In genomic region chr19:39078436-39079200, GRCh38 we compare ENCODE assay signal across 13 cellular contexts. TPM values are rescaled to one million over a fixed set of nuclear protein-coding genes. Genes with fewer than 3 reads are reported as not detected.
DNase-seq lines count a peak whose midpoint lies in the region; ATAC-seq and TF ChIP-seq lines count a peak whose summit lies in the region.
"Had no signal": no experiment of that assay in that cellular context is flagged by ENCODE, and none has a peak within 500 bp of the region (broad histone marks: within the 10 kb centered on the region; RNA-seq: fewer than 3 reads in every experiment).

No MANE protein-coding gene starts in this region.

- H4K8ac ChIP-seq in mesenchymal stem cell (ENCODE audit: low read length): peak overlapping the region; percentile 14

- no peak overlapping the region for H2AK5ac ChIP-seq in mesenchymal stem cell (ENCODE audit: low read length, severe bottlenecking)

- H2BK15ac ChIP-seq in mesenchymal stem cell (ENCODE audit: low read depth, poor library complexity, severe bottlenecking): no peak overlapping the region

- H3K4me1 Mint-ChIP-seq in GM23338: peaks cover 12% of the 10 kb centered on the region; the same call in 2 of the 3 replicates

- H4K20me1 ChIP-seq in GM23338 (replicated peaks; ENCODE audit: insufficient read depth): no peaks in the 10 kb centered on the region

- H3K14ac ChIP-seq in mesenchymal stem cell (ENCODE audit: low read length in 2 of 2): no peak overlapping the region

- H3K79me1 ChIP-seq in mesenchymal stem cell (replicated peaks; ENCODE audit: low read length, poor library complexity, severe bottlenecking): no peaks in the 10 kb centered on the region

- H3K9me3 ChIP-seq in mesenchymal stem cell (ENCODE audit: control insufficient read depth, low read length): no peaks in the 10 kb centered on the region
- no peaks in the 10 kb centered on the region for H3K9me3 ChIP-seq in aorta (ENCODE audit: control insufficient read depth, low read length)

- 47% methylated on average over 5 of the region's 7 CpGs for whole genome bisulfite sequencing in mesenchymal stem cell
- WGBS in aorta, 2 donors: 32 to 35% methylated on average over 7 of the region's 7 CpGs

- no peak overlapping the region for H2BK5ac ChIP-seq in mesenchymal stem cell (ENCODE audit: low read depth, low read length, poor library complexity, severe bottlenecking)

- no peak overlapping the region for H3K4me2 ChIP-seq in mesenchymal stem cell (ENCODE audit: low read length, poor library complexity, severe bottlenecking)
- no peak overlapping the region for H3K4me2 ChIP-seq in GM23338

- peak overlapping the region; percentile 78 for H3K9ac ChIP-seq in mesenchymal stem cell (ENCODE audit: low read length)

- no peak overlapping the region for H4K91ac ChIP-seq in mesenchymal stem cell (ENCODE audit: low read length)

- peaks cover 19% of the 10 kb centered on the region for H3K27me3 Mint-ChIP-seq in GM23338 (ENCODE audit: insufficient read depth, low read depth, poor library complexity)

- H3K4ac ChIP-seq in mesenchymal stem cell (ENCODE audit: low read depth in 1 of 2, low read length in 2 of 2): no peak overlapping the region

- peak; percentile 82 for DNase-seq in AG09319 (ENCODE audit: extremely low read depth, low read depth)
- peak; percentile 88 for DNase-seq in NCI-H460 (ENCODE audit: extremely low read depth, low read depth)
- peak; percentile 85 for DNase-seq in dermis blood vessel endothelial cell
- peak; percentile 85 for DNase-seq in mesenchymal stem cell
- no peak for DNase-seq in NOMO-1 (lab: John Stamatoyannopoulos, UW; ENCODE audit: unreplicated experiment in 2 of 2)
- DNase-seq in GM23338 (ENCODE audit: low spot score): no peak
- no peak for DNase-seq in aorta
- DNase-seq: activated gamma-delta T cell treated with Interleukin-2 at 50 U/mL for 16 hours; CD4-positive, alpha-beta T cell; KBM-7; NCI-H446 had no signal

- intact Hi-C loops in aorta (cut with DNase I): no loop called here

- no peak overlapping the region for H3K4me3 Mint-ChIP-seq in GM23338
- H3K4me3 Mint-ChIP-seq: CD4-positive, alpha-beta T cell; natural killer cell treated with Interleukin-12 subunit alpha and Interleukin-12 subunit beta and Interleukin-15 and Interleukin-18, amount 100 ng/mL, for 72 hours had no signal

- no peak overlapping the region for H2AFZ ChIP-seq in mesenchymal stem cell (ENCODE audit: low read depth, low read length)
- no peak overlapping the region for H2AFZ ChIP-seq in GM23338

- H3K36me3 ChIP-seq in mesenchymal stem cell (ENCODE audit: control insufficient read depth in 1 of 2, insufficient read depth in 2 of 2, low read depth in 1 of 2, low read length in 2 of 2): peaks cover 0 to 10% of the 10 kb centered on the region in 2 experiments
- no peaks in the 10 kb centered on the region for H3K36me3 ChIP-seq in GM23338 (ENCODE audit: insufficient read depth)
- no peaks in the 10 kb centered on the region for H3K36me3 ChIP-seq in aorta (ENCODE audit: control insufficient read depth in 1 of 2, insufficient read depth in 2 of 2, low read length in 1 of 2)

- no peak overlapping the region for H3K18ac ChIP-seq in mesenchymal stem cell (ENCODE audit: low read depth in 1 of 2, low read length in 2 of 2)

- H3K9me3 Mint-ChIP-seq in GM23338: no peaks in the 10 kb centered on the region
- H3K9me3 Mint-ChIP-seq: CD4-positive, alpha-beta T cell; natural killer cell treated with Interleukin-12 subunit alpha and Interleukin-12 subunit beta and Interleukin-15 and Interleukin-18, amount 100 ng/mL, for 72 hours had no signal

- no peaks in the 10 kb centered on the region for H3F3A ChIP-seq in GM23338 (replicated peaks; ENCODE audit: low read depth)

- no peak for TF ChIP-seq CTCF in AG09319 (IDR thresholded peaks at IDR 0.05; ENCODE audit: low read depth, low read length)
- no peak for TF ChIP-seq CTCF in GM23338 (conservative IDR thresholded peaks at IDR 0.05; ENCODE audit: low read depth in 2 of 2)

- H3K27me3 ChIP-seq in mesenchymal stem cell (ENCODE audit: control insufficient read depth in 1 of 2, insufficient read depth in 1 of 2, low read length in 2 of 2) (peaks cover 0 to 15% of the 10 kb centered on the region in 2 experiments), GM23338 (ENCODE audit: insufficient read depth) (peaks cover 16% of the 10 kb centered on the region), aorta (ENCODE audit: control insufficient read depth in 1 of 2, insufficient read depth in 2 of 2, low read length in 1 of 2) (no peaks in the 10 kb centered on the region)

- ATAC-seq in GM18868 (IDR thresholded peaks at IDR 0.05; ENCODE audit: unreplicated experiment) (no peak), GM23338 (no peak), aorta (ENCODE audit: low FRiP score) (no peak)
- ATAC-seq: natural killer cell treated with Interleukin-12 subunit alpha and Interleukin-12 subunit beta and Interleukin-15 and Interleukin-18, amount 100 ng/mL, for 72 hours had no signal

- H2BK120ac ChIP-seq in mesenchymal stem cell (ENCODE audit: low read depth, low read length): no peak overlapping the region

- H3K4me3 ChIP-seq in mesenchymal stem cell (ENCODE audit: insufficient read depth in 1 of 2, low read depth in 1 of 2, low read length in 2 of 2) (peak overlapping the region in 1 of 2 experiments; percentile 19), GM23338 (no peak overlapping the region), aorta (ENCODE audit: low read length in 2 of 2) (no peak overlapping the region)

- no peaks in the 10 kb centered on the region for H3K36me3 Mint-ChIP-seq in GM23338 (ENCODE audit: low read depth)
- H3K36me3 Mint-ChIP-seq: natural killer cell treated with Interleukin-12 subunit alpha and Interleukin-12 subunit beta and Interleukin-15 and Interleukin-18, amount 100 ng/mL, for 72 hours had no signal

- H3K79me2 ChIP-seq in GM23338 (replicated peaks; ENCODE audit: insufficient read depth): no peaks in the 10 kb centered on the region

- H3K4me1 ChIP-seq in mesenchymal stem cell (ENCODE audit: control insufficient read depth, insufficient read depth, low read depth, low read length): peaks cover 2% of the 10 kb centered on the region
- H3K4me1 ChIP-seq in GM23338 (ENCODE audit: insufficient read depth): peaks cover 7% of the 10 kb centered on the region; the same call in 1 of the 2 replicates
- no peaks in the 10 kb centered on the region for H3K4me1 ChIP-seq in aorta (ENCODE audit: control insufficient read depth in 1 of 2, insufficient read depth in 2 of 2, low read length in 2 of 2)

- peak overlapping the region; percentile 53 for H3K27ac ChIP-seq in mesenchymal stem cell (ENCODE audit: low read length, poor library complexity, severe bottlenecking)
- no peak overlapping the region for H3K27ac ChIP-seq in GM23338 (ENCODE audit: low read depth)
- H3K27ac ChIP-seq in aorta (ENCODE audit: low read depth in 1 of 2, low read length in 2 of 2): no peak overlapping the region

- H3K27ac Mint-ChIP-seq in GM23338: no peak overlapping the region
- H3K27ac Mint-ChIP-seq: CD4-positive, alpha-beta T cell; natural killer cell treated with Interleukin-12 subunit alpha and Interleukin-12 subunit beta and Interleukin-15 and Interleukin-18, amount 100 ng/mL, for 72 hours had no signal

- no peaks in the 10 kb centered on the region for H3K9me2 ChIP-seq in GM23338 (ENCODE audit: insufficient read depth)

- H3K23ac ChIP-seq in mesenchymal stem cell (ENCODE audit: low read length in 2 of 2): no peak overlapping the region

- H2BK12ac ChIP-seq in mesenchymal stem cell (ENCODE audit: low read length in 2 of 2): no peak overlapping the region

TF ChIP-seq in GM23338, 12 proteins besides CTCF, POLR2A, EP300 and RAD21 (continues in another document):
- TF ChIP-seq POLR2AphosphoS5 (IDR thresholded peaks at IDR 0.05; ENCODE audit: low read depth): no peak
- TF ChIP-seq ZNF331 (CRISPR knock-in tag; IDR thresholded peaks at IDR 0.05; ENCODE audit: low read depth): no peak
- no peak for TF ChIP-seq NANOG (IDR thresholded peaks at IDR 0.05; ENCODE audit: borderline replicate concordance)

RNA-seq across cellular contexts. Expression of gene ACP7, which starts 5.5 kb away (rescaled TPM):
- total RNA-seq in NCI-H460 (2014; rRNA removed; shearing (Covaris generic)): 0.12 and 0.32 TPM in 2 replicates
- not detected in 2 replicates for polyA plus RNA-seq in NCI-H460 (2014; cell fraction: nucleus; rRNA removed)
- total RNA-seq in dermis blood vessel endothelial cell: 0.19 TPM in 1 of 2 replicates, not detected in the other
- 0.01 TPM for polyA plus RNA-seq in mesenchymal stem cell (2013, experiment 1 of 2)
- polyA plus RNA-seq in mesenchymal stem cell (2013, experiment 2 of 2): not detected
- total RNA-seq in GM23338 (2014; rRNA removed; shearing (Covaris generic)): 0.45 and 0.97 TPM in 2 replicates
- 0.26 and 0.27 TPM in 2 replicates for polyA plus RNA-seq in GM23338 (2016; fragmentation: Nextera tagmentation; extraction: Ambion mirVana)
- total RNA-seq in aorta: not detected
- not detected for polyA plus RNA-seq in aorta
- total RNA-seq: CD4-positive, alpha-beta T cell had no signal

RNA-seq across cellular contexts. Expression of gene FBXO27, which starts 46.3 kb away (rescaled TPM):
- 0.52 and 0.59 TPM in 2 replicates for total RNA-seq in NCI-H460 (2014; rRNA removed; shearing (Covaris generic))
- 0.14 and 0.15 TPM in 2 replicates for polyA plus RNA-seq in NCI-H460 (2014; cell fraction: nucleus; rRNA removed)
- total RNA-seq in dermis blood vessel endothelial cell (0.98 and 1.5 TPM in 2 replicates), aorta (1 to 10 TPM; 5.0 to 8.6 TPM)
- polyA plus RNA-seq in mesenchymal stem cell (2013, experiment 1 of 2): 3.2 TPM
- 2.3 TPM for polyA plus RNA-seq in mesenchymal stem cell (2013, experiment 2 of 2)
- 3.8 and 6.2 TPM in 2 replicates for total RNA-seq in GM23338 (2014; rRNA removed; shearing (Covaris generic))
- polyA plus RNA-seq in GM23338 (2016; fragmentation: Nextera tagmentation; extraction: Ambion mirVana) (13.7 and 15.4 TPM in 2 replicates), aorta (1 to 10 TPM in 1 of 2 donors, under 1 TPM in 1; 0.25 to 2.8 TPM)

RNA-seq across cellular contexts. Expression of gene PAK4, which starts 47.0 kb away (rescaled TPM):
- total RNA-seq in NCI-H460 (2014; rRNA removed; shearing (Covaris generic)): 4.4 and 7.2 TPM in 2 replicates
- 5.5 and 13.3 TPM in 2 replicates for polyA plus RNA-seq in NCI-H460 (2014; cell fraction: nucleus; rRNA removed)
- total RNA-seq in dermis blood vessel endothelial cell (5.8 and 17.4 TPM in 2 replicates), aorta (10 to 100 TPM; 15.9 to 22.2 TPM)
- 28.8 TPM for polyA plus RNA-seq in mesenchymal stem cell (2013, experiment 1 of 2)
- polyA plus RNA-seq in mesenchymal stem cell (2013, experiment 2 of 2): 29.4 TPM
- total RNA-seq in GM23338 (2014; rRNA removed; shearing (Covaris generic)): 31.7 and 35.4 TPM in 2 replicates
- polyA plus RNA-seq in GM23338 (2016; fragmentation: Nextera tagmentation; extraction: Ambion mirVana) (28.3 and 28.7 TPM in 2 replicates), aorta (10 to 100 TPM in 1 of 2 donors, 1 to 10 TPM in 1; 8.0 to 12.5 TPM)

Comparison
In these comparisons a context has a peak if more than half of its experiments do, and no peak if none do; other contexts are left out.
1. DNase-seq: peak in AG09319 (single experiment), NCI-H460 (single experiment), dermis blood vessel endothelial cell (single experiment) and mesenchymal stem cell (single experiment); none in NOMO-1 (0 of 2), GM23338 (single experiment) and aorta (0 of 2).